In the genomic region with DNA sequence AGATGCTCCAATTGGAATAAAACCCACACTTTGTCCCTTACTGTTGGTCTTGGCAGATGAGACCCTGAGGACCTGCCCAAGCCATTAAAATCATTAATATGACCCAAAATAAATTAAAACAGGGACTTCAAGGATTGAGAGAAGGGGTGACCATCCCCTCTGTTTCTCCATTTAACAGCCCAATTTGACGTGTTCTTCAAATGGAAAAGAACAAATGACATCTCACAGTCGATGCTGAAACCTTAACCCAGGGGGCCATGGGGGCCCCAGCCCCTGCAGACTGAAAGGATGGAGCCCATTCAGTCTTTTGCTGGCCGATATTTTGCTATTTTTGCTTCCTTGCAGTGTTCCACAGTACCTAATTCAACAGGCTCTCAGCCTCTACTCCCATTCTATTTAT, we compare ENCODE assay signal across 6 cellular contexts.
"Had no signal": no experiment of that assay in that cellular context is flagged by ENCODE, and none has a peak within 500 bp of the region (broad histone marks: within the 10 kb centered on the region; RNA-seq: fewer than 3 reads in every experiment).

No MANE protein-coding gene starts in this region.

- H3K27ac Mint-ChIP-seq: GM23338, H9 had no signal

- H3K27ac ChIP-seq: KMS-11 had no signal

- DNase-seq: H9, HCEC 1CT, IMR-90, KBM-7 had no signal

- H3K4me3 ChIP-seq: GM23338 had no signal

- H3K4me3 Mint-ChIP-seq: GM23338, H9 had no signal

- ATAC-seq: GM23338 had no signal
